29 cellular contexts compared by ENCODE assay signal in genomic region chr5:126096442-126096841, GRCh38.
"Had no signal": no experiment of that assay in that cellular context is flagged by ENCODE, and none has a peak within 500 bp of the region (broad histone marks: within the 10 kb centered on the region; RNA-seq: fewer than 3 reads in every experiment).

No MANE protein-coding gene starts in this region.

- H3K27ac ChIP-seq: ascending aorta, VCaP had no signal

- H3K36me3 ChIP-seq: ascending aorta had no signal

- H3K27me3 ChIP-seq: ascending aorta had no signal

- ATAC-seq: activated CD8-positive, alpha-beta memory T cell treated with anti-CD3 and anti-CD28 coated beads, Interleukin-2, amount 10 ng/mL, durations not matched to agents 7 days and 5 days had no signal

- DNase-seq: activated B cell treated with CpG ODN at 0.5 μM for 24 hours; activated CD4-positive, alpha-beta memory T cell treated with anti-CD3 and anti-CD28 coated beads, Interleukin-2, amount 10 ng/mL, durations not matched to agents 7 days and 5 days; activated CD4-positive, alpha-beta T cell treated with anti-CD3 and anti-CD28 coated beads for 4 hours; activated CD4-positive, CD25-positive, alpha-beta regulatory T cell treated with anti-CD3 and anti-CD28 coated beads, Interleukin-2, amount 50 U/mL, for 72 hours; activated CD8-positive, alpha-beta memory T cell treated with anti-CD3 and anti-CD28 coated beads for 24 hours; activated CD8-positive, alpha-beta memory T cell treated with anti-CD3 and anti-CD28 coated beads, Interleukin-2, amount 10 ng/mL, durations not matched to agents 7 days and 5 days; activated CD8-positive, alpha-beta memory T cell treated with anti-CD3 and anti-CD28 coated beads, Interleukin-2, amount 50 U/mL, for 48 hours; activated effector memory CD4-positive, alpha-beta T cell treated with Interleukin-2 at 50 U/mL for 16 hours; activated naive CD4-positive, alpha-beta T cell; activated naive CD4-positive, alpha-beta T cell treated with anti-CD3 and anti-CD28 coated beads, Interleukin-2, amount 50 U/mL, for 16 hours; activated naive CD8-positive, alpha-beta T cell treated with anti-CD3 and anti-CD28 coated beads for 36 hours; activated T-cell treated with anti-CD3 and anti-CD28 coated beads, Interleukin-2, amount 50 U/mL, for 48 hours; amygdala; NCI-H1048; NCI-H1105 treated with DMSO at 0.1 percent for 48 hours; NCI-H1436; NCI-H1694; NCI-H2029; NCI-H345; NCI-H524 treated with DMSO at 0.1 percent for 48 hours; NK-92 treated with Interleukin-12 subunit alpha and Interleukin-12 subunit beta, amount 100 ng/mL, for 24 hours; OCI-M1; Right ventricle myocardium superior; SW 1271; T-helper 1 cell; T-helper 2 cell; T-helper 9 cell had no signal

- H3K4me1 Mint-ChIP-seq: activated B cell treated with CpG ODN at 0.5 μM for 24 hours; activated CD4-positive, alpha-beta memory T cell treated with anti-CD3 and anti-CD28 coated beads, Interleukin-2, amount 10 ng/mL, durations not matched to agents 7 days and 5 days; activated CD8-positive, alpha-beta memory T cell treated with anti-CD3 and anti-CD28 coated beads, Interleukin-2, amount 10 ng/mL, durations not matched to agents 7 days and 5 days; activated naive CD8-positive, alpha-beta T cell treated with anti-CD3 and anti-CD28 coated beads for 36 hours had no signal

- H3K4me3 Mint-ChIP-seq: activated B cell treated with CpG ODN at 0.5 μM for 24 hours; activated CD4-positive, alpha-beta memory T cell treated with anti-CD3 and anti-CD28 coated beads, Interleukin-2, amount 10 ng/mL, durations not matched to agents 7 days and 5 days; activated CD8-positive, alpha-beta memory T cell treated with anti-CD3 and anti-CD28 coated beads, Interleukin-2, amount 10 ng/mL, durations not matched to agents 7 days and 5 days; activated naive CD8-positive, alpha-beta T cell treated with anti-CD3 and anti-CD28 coated beads for 36 hours had no signal

- H3K36me3 Mint-ChIP-seq: activated CD8-positive, alpha-beta memory T cell treated with anti-CD3 and anti-CD28 coated beads, Interleukin-2, amount 10 ng/mL, durations not matched to agents 7 days and 5 days; activated naive CD8-positive, alpha-beta T cell treated with anti-CD3 and anti-CD28 coated beads for 36 hours had no signal

- H3K4me1 ChIP-seq: ascending aorta had no signal

- H3K9me3 ChIP-seq: ascending aorta had no signal

- H3K4me3 ChIP-seq: ascending aorta had no signal

- H3K27ac Mint-ChIP-seq: activated B cell treated with CpG ODN at 0.5 μM for 24 hours; activated CD4-positive, alpha-beta memory T cell treated with anti-CD3 and anti-CD28 coated beads, Interleukin-2, amount 10 ng/mL, durations not matched to agents 7 days and 5 days; activated CD8-positive, alpha-beta memory T cell treated with anti-CD3 and anti-CD28 coated beads, Interleukin-2, amount 10 ng/mL, durations not matched to agents 7 days and 5 days; activated naive CD8-positive, alpha-beta T cell treated with anti-CD3 and anti-CD28 coated beads for 36 hours had no signal

- H3K27me3 Mint-ChIP-seq: activated B cell treated with CpG ODN at 0.5 μM for 24 hours; activated CD4-positive, alpha-beta memory T cell treated with anti-CD3 and anti-CD28 coated beads, Interleukin-2, amount 10 ng/mL, durations not matched to agents 7 days and 5 days; activated CD8-positive, alpha-beta memory T cell treated with anti-CD3 and anti-CD28 coated beads, Interleukin-2, amount 10 ng/mL, durations not matched to agents 7 days and 5 days; activated naive CD8-positive, alpha-beta T cell treated with anti-CD3 and anti-CD28 coated beads for 36 hours had no signal
